24 cellular contexts compared by ENCODE assay signal in the genomic region with DNA sequence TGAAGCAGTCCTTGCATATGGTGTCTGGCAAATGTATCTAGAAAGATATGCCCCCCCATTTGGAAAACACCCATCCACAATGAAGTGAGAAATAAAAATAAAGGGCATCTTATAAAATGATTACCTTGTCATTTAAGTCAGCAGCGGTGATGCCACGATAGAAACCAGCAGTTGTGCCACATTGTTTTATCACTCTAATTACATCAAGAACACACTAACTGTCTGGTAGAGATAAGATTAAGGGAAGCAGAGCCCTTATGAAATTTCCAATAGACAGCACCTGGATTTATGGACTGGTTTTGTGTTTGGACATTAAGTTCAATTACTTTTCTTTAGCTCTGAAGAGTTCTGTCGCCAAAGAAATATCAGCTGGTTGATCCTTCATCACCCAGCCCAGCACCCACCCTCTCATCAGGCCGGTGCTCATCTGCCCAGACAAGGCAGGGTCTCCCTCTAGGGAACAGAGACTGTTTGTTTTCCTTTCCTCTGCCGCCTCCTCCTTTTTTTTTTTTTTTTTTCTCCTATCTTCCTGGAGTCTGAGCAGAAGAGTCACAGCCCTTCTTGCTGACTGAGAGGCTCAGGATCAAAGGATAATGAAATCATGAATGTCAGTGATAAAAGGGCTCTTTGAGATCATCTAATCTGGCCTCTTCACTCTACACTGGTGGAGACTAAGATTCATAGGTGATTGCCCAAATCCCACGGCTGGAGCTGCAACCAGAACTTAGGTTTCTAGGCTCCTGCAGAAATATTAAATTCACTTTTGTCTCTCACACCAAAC.
"Had no signal": no experiment of that assay in that cellular context is flagged by ENCODE, and none has a peak within 500 bp of the region (broad histone marks: within the 10 kb centered on the region; RNA-seq: fewer than 3 reads in every experiment).

No MANE protein-coding gene starts in this region.

- ATAC-seq: activated CD4-positive, CD25-positive, alpha-beta regulatory T cell treated with anti-CD3 and anti-CD28 coated beads, Interleukin-2, amount 50 U/mL, for 24 hours; activated CD8-positive, alpha-beta T cell treated with anti-CD3 and anti-CD28 coated beads for 36 hours; activated T-cell treated with anti-CD3 and anti-CD28 coated beads, Interleukin-2, amount 50 U/mL, for 72 hours; Panc1; Right ventricle myocardium inferior had no signal

- H3K27me3 ChIP-seq: adrenal gland, breast epithelium had no signal

- H3K36me3 ChIP-seq: adrenal gland, breast epithelium had no signal

- H3K4me3 ChIP-seq: adrenal gland, breast epithelium had no signal

- H3K27ac ChIP-seq: adrenal gland, breast epithelium had no signal

- H3K4me1 ChIP-seq: adrenal gland, breast epithelium had no signal

- DNase-seq: activated CD4-positive, alpha-beta T cell treated with anti-CD3 and anti-CD28 coated beads for 4 hours; activated CD8-positive, alpha-beta memory T cell treated with anti-CD3 and anti-CD28 coated beads, Interleukin-2, amount 50 U/mL, for 4 hours; activated CD8-positive, alpha-beta T cell treated with anti-CD3 and anti-CD28 coated beads for 36 hours; activated naive CD4-positive, alpha-beta T cell treated with anti-CD3 and anti-CD28 coated beads, Interleukin-2, amount 50 U/mL, for 16 hours; activated naive CD8-positive, alpha-beta T cell treated with anti-CD3 and anti-CD28 coated beads, Interleukin-2, amount 10 ng/mL, durations not matched to agents 7 days and 5 days; activated T-cell treated with anti-CD3 and anti-CD28 coated beads, Interleukin-2, amount 50 U/mL, for 72 hours; adrenal gland; aorta; caudate nucleus; Karpas-422; MM.1S; NCI-H1105 treated with DMSO at 0.1 percent for 48 hours; NCI-H1436 treated with DMSO at 0.1 percent for 48 hours; NCI-H187; NCI-H2081 treated with DMSO at 0.1 percent for 48 hours; NCI-H226; NCI-H526; NCI-H82; OCI-M1; RPMI8226 had no signal
